In the genomic region with DNA sequence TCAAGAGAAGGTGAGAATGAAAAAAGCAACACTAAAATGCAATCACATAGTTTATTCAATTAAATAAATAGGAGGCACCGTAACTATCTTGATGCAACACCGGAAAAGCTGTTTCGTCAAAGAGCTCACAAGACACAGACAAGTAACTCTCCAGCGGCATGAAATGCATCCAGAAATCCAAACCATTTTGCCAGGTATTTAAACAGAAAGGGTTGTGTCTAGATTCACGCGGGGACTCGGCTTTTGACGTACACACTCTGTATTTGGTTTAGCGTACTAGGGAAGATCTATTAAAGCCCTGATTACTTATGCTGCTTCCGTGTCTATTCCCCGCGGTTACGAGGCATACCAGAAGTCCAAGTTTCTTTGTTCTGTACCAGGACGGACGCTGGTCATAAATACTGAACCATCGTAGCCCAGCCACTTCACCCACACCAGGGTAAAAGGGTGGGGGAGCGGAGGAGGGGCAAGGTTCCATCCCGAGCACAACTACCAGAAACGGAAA, we compare ENCODE assay signal across 8 cellular contexts. TPM values are rescaled to one million over a fixed set of nuclear protein-coding genes. Genes with fewer than 3 reads are reported as not detected.
DNase-seq lines count a peak whose midpoint lies in the region; ATAC-seq and TF ChIP-seq lines count a peak whose summit lies in the region.

No MANE protein-coding gene starts in this region.

- peaks cover 46% of the 10 kb centered on the region for H3K4me1 Mint-ChIP-seq in CD4-positive, alpha-beta T cell (ENCODE audit: low read depth)
- H3K4me1 Mint-ChIP-seq in activated naive CD4-positive, alpha-beta T cell treated with anti-CD3 and anti-CD28 coated beads, Interleukin-2, amount 50 U/mL, for 24 hours = peaks cover 49% of the 10 kb centered on the region
- peaks cover 25% of the 10 kb centered on the region for H3K4me1 Mint-ChIP-seq in progenitor cell of endocrine pancreas (ENCODE audit: low read depth)

- H3K9me3 Mint-ChIP-seq in CD4-positive, alpha-beta T cell = no peaks in the 10 kb centered on the region
- H3K9me3 Mint-ChIP-seq in activated naive CD4-positive, alpha-beta T cell treated with anti-CD3 and anti-CD28 coated beads, Interleukin-2, amount 50 U/mL, for 24 hours = no peaks in the 10 kb centered on the region
- H3K9me3 Mint-ChIP-seq in progenitor cell of endocrine pancreas (ENCODE audit: low read depth) = no peaks in the 10 kb centered on the region

- POLR2A ChIA-PET in CD4-positive, alpha-beta T cell (lab: Charles Lee) = interaction anchor here (0.8 to 4.2 kb wide), 9 partner anchors 32 to 1982 kb away, joined by 3 to 68 read pairs (median 7); a partner anchor contains a TSS

- H3K27ac ChIP-seq in CD4-positive, alpha-beta T cell (ENCODE audit: low read depth, low read length) = peak overlapping the region; percentile 99
- peak overlapping the region; percentile 93 to 99 (median 98) for H3K27ac ChIP-seq in gastroesophageal sphincter

- ATAC-seq in CD4-positive, alpha-beta T cell (ENCODE audit: poor library complexity) = peak; percentile 7
- ATAC-seq in GM21360 (IDR thresholded peaks at IDR 0.05; ENCODE audit: unreplicated experiment) (peak; percentile 3), gastroesophageal sphincter (peak; percentile 11), GM21786 (IDR thresholded peaks at IDR 0.05; ENCODE audit: unreplicated experiment) (no peak)

- peak overlapping the region; percentile 75 to 96 for H3K4me3 ChIP-seq in gastroesophageal sphincter

- H3K9me3 ChIP-seq in CD4-positive, alpha-beta T cell (ENCODE audit: control insufficient read depth, low read length) = no peaks in the 10 kb centered on the region
- no peaks in the 10 kb centered on the region for H3K9me3 ChIP-seq in gastroesophageal sphincter

- peaks cover 0 to 12% of the 10 kb centered on the region in 2 donors for H3K36me3 ChIP-seq in gastroesophageal sphincter

- TF ChIP-seq POLR2A in gastroesophageal sphincter (IDR thresholded peaks at IDR 0.05) = peak in 1 of 2 donors; percentile 14

- H3K27ac Mint-ChIP-seq in CD4-positive, alpha-beta T cell = peak overlapping the region; percentile 99
- peak overlapping the region; percentile 93 for H3K27ac Mint-ChIP-seq in activated naive CD4-positive, alpha-beta T cell treated with anti-CD3 and anti-CD28 coated beads, Interleukin-2, amount 50 U/mL, for 24 hours
- peak overlapping the region; percentile 99 for H3K27ac Mint-ChIP-seq in progenitor cell of endocrine pancreas

- H3K36me3 Mint-ChIP-seq in CD4-positive, alpha-beta T cell (ENCODE audit: low read depth) = peaks cover 43% of the 10 kb centered on the region
- H3K36me3 Mint-ChIP-seq in activated naive CD4-positive, alpha-beta T cell treated with anti-CD3 and anti-CD28 coated beads, Interleukin-2, amount 50 U/mL, for 24 hours = peaks cover 5% of the 10 kb centered on the region
- H3K36me3 Mint-ChIP-seq in progenitor cell of endocrine pancreas (ENCODE audit: insufficient read depth) = peaks cover 4% of the 10 kb centered on the region

- H3K4me1 ChIP-seq in gastroesophageal sphincter = peaks cover 5 to 63% (median 8%) of the 10 kb centered on the region in 3 donors

- H3K27me3 ChIP-seq in CD4-positive, alpha-beta T cell (ENCODE audit: control insufficient read depth, insufficient read depth, low read length) = no peaks in the 10 kb centered on the region
- no peaks in the 10 kb centered on the region for H3K27me3 ChIP-seq in gastroesophageal sphincter

- H3K4me3 Mint-ChIP-seq in CD4-positive, alpha-beta T cell = peak overlapping the region; percentile 95
- peak overlapping the region; percentile 96 for H3K4me3 Mint-ChIP-seq in activated naive CD4-positive, alpha-beta T cell treated with anti-CD3 and anti-CD28 coated beads, Interleukin-2, amount 50 U/mL, for 24 hours
- peak overlapping the region; percentile 97 for H3K4me3 Mint-ChIP-seq in progenitor cell of endocrine pancreas (ENCODE audit: low read depth)

- TF ChIP-seq CTCF in CD4-positive, alpha-beta T cell (IDR thresholded peaks at IDR 0.05) = no peak
- TF ChIP-seq CTCF in gastroesophageal sphincter (IDR thresholded peaks at IDR 0.05) (no peak), progenitor cell of endocrine pancreas (IDR thresholded peaks at IDR 0.05; ENCODE audit: unreplicated experiment) (no peak)

- CTCF ChIA-PET in CD4-positive, alpha-beta T cell (lab: Charles Lee) = interaction anchor here (0.6 to 1.0 kb wide), 2 partner anchors 31 to 671 kb away, joined by 3 read pairs; no protein-coding TSS in a partner anchor

- no peak for TF ChIP-seq EP300 in gastroesophageal sphincter (IDR thresholded peaks at IDR 0.05)

- no peaks in the 10 kb centered on the region for H3K27me3 Mint-ChIP-seq in CD4-positive, alpha-beta T cell
- no peaks in the 10 kb centered on the region for H3K27me3 Mint-ChIP-seq in activated naive CD4-positive, alpha-beta T cell treated with anti-CD3 and anti-CD28 coated beads, Interleukin-2, amount 50 U/mL, for 24 hours
- no peaks in the 10 kb centered on the region for H3K27me3 Mint-ChIP-seq in progenitor cell of endocrine pancreas

- WGBS in gastroesophageal sphincter (ENCODE audit: low coverage in 1 of 2), 2 donors = 0% methylated on average over 5 to 13 of the region's 19 CpGs

- intact Hi-C loops in CD4-positive, alpha-beta T cell (cut with DNase I, micrococcal nuclease) = loop anchor here (2.0 to 10.0 kb wide), 6 partner anchors 32 to 1984 kb away; a partner anchor contains a TSS

- peak in 3 of 10 experiments; percentile 1 to 24 (median 12) for DNase-seq in CD4-positive, alpha-beta T cell
- DNase-seq in NAMALWA (ENCODE audit: low spot score) (peak; percentile 74), progenitor cell of endocrine pancreas (ENCODE audit: low spot score, unreplicated experiment) (no peak)
- DNase-seq in activated CD8-positive, alpha-beta memory T cell treated with anti-CD3 and anti-CD28 coated beads, Interleukin-2, amount 50 U/mL, for 4 hours = no peak

RNA-seq across cellular contexts. Expression of a gene that starts 0.7 kb away (rescaled TPM):
- total RNA-seq in CD4-positive, alpha-beta T cell = 100 to 1,000 TPM; 109 TPM
- total RNA-seq in gastroesophageal sphincter (100 to 1,000 TPM; 172 to 218 (median 190) TPM), progenitor cell of endocrine pancreas (58.2 and 62.4 TPM in 2 replicates)

RNA-seq across cellular contexts. Expression of a gene that starts 31.1 kb away (rescaled TPM):
- 10 to 100 TPM; 40.3 to 44.6 TPM for total RNA-seq in CD4-positive, alpha-beta T cell
- total RNA-seq in gastroesophageal sphincter (10 to 100 TPM; 31.8 to 66.3 (median 38.6) TPM), progenitor cell of endocrine pancreas (107 and 109 TPM in 2 replicates)
